1 cellular context compared by ENCODE assay signal in genomic region chr2:121245913-121246312, GRCh38.
TF ChIP-seq lines count a peak whose summit lies in the region.

No MANE protein-coding gene starts in this region.

TF ChIP-seq in HepG2, 621 proteins besides CTCF, POLR2A, EP300 and RAD21:
- TF ChIP-seq ZNF138 (CRISPR knock-in tag; IDR thresholded peaks at IDR 0.05; ENCODE audit: low read depth) (no peak), ZC3H13 (CRISPR knock-in tag; IDR thresholded peaks at IDR 0.05) (no peak), ATF4 (CRISPR knock-in tag; IDR thresholded peaks at IDR 0.05) (peak in 1 of 2 experiments; percentile 92; a peak in 2 of 4 replicates), CEBPB (IDR thresholded peaks at IDR 0.05; ENCODE audit: borderline replicate concordance, low read depth, low read length) (peak; percentile 23; the same call in 1 of the 2 replicates), ZNF570 (CRISPR knock-in tag; IDR thresholded peaks at IDR 0.05; ENCODE audit: borderline replicate concordance) (no peak), ZBTB39 (CRISPR knock-in tag; IDR thresholded peaks at IDR 0.05) (no peak)
